Comparison of ENCODE assay signal across 8 cellular contexts in the genomic region with DNA sequence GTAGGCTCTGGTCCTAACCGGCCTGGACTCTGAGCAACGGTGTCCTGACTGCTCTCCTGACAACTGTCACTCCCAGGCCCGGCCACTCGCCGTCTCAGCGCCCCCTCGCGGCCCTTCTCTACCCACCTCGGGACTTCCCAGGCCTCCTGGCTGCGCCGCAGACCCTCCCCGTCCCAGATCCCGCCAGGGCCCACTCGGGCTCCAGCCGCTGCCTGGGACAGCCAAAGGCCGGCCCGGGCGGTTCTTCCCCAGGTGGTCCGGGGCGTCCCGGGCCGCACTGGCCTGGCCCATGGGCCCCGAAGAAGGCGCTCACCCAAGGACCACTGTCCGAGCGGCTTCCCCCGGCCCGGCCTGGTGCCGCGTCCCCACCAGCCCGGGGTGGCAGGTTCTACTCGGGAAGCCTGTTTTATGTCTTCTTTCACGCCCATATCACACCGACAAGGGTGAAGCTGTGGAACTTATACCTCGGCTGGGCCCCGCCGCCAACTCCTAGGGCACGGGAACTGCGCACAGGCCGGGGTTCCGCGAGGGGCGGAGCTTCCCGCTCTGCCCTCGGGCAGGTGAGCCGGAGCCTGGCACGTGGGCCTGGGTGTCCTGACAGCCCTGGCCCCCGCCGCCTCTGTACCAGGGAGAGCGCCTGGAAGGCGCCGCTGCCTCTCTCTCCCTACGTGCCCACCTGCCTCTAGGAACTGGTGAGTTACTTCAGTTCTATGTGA.
A peak's percentile ranks its signal among the peaks of the same experiment; 100 is the strongest.
DNase-seq lines count a peak whose midpoint lies in the region; ATAC-seq, FAIRE-seq and TF ChIP-seq lines count a peak whose summit lies in the region.

No MANE protein-coding gene starts in this region.

- no peak for TF ChIP-seq EP300 in GM12878 (IDR thresholded peaks at IDR 0.05; ENCODE audit: borderline replicate concordance in 1 of 2, control insufficient read depth in 1 of 2, low read depth in 2 of 2, low read length in 2 of 2)

- peak overlapping the region; percentile 88 for H2AFZ ChIP-seq in GM12878 (ENCODE audit: control insufficient read depth, low read depth, low read length)

- H4K20me1 ChIP-seq in GM12878 (ENCODE audit: control insufficient read depth, insufficient read depth), result no peaks in the 10 kb centered on the region

- no TSS peak for BruUV-seq in GM12878 (replicated peaks; lab: Mats Ljungman, UMichigan)

- no peaks in the 10 kb centered on the region for H3K9me3 ChIP-seq in GM12878 (replicated peaks; ENCODE audit: control insufficient read depth, insufficient read depth, low read length)
- H3K9me3 ChIP-seq in skeletal muscle tissue (ENCODE audit: control insufficient read depth in 3 of 3, low read length in 3 of 3), result no peaks in the 10 kb centered on the region

- H3K27ac ChIP-seq in GM12878 (ENCODE audit: control insufficient read depth, insufficient read depth) (no peak overlapping the region), skeletal muscle tissue (ENCODE audit: low read depth, low read length) (no peak overlapping the region)

- no peaks in the 10 kb centered on the region for H3K79me2 ChIP-seq in GM12878 (ENCODE audit: control insufficient read depth, insufficient read depth, low read length)

- peak overlapping the region; percentile 75 to 85 for H3K4me3 Mint-ChIP-seq in CD14-positive monocyte

- TF ChIP-seq RAD21 in GM12878 (IDR thresholded peaks at IDR 0.05; ENCODE audit: insufficient read depth, low read depth, low read length), result peak; percentile 54

- no peak for TF ChIP-seq POLR2A in GM12878 (IDR thresholded peaks at IDR 0.05; ENCODE audit: low read depth, low read length)

- intact Hi-C loops in CD14-positive monocyte (cut with micrococcal nuclease), result no loop called here
- intact Hi-C loops in GM12878 (cut with micrococcal nuclease; ENCODE audit: unreplicated experiment), result no loop called here

- H3K4me1 Mint-ChIP-seq in CD14-positive monocyte, result peaks cover 7% of the 10 kb centered on the region

- POLR2A ChIA-PET in GM12878 (lab: Charles Lee), result no interaction called here

- H3K36me3 ChIP-seq in GM12878 (ENCODE audit: control insufficient read depth in 2 of 2, insufficient read depth in 2 of 2, low read length in 1 of 2) (no peaks in the 10 kb centered on the region), skeletal muscle tissue (ENCODE audit: control insufficient read depth in 3 of 3, insufficient read depth in 3 of 3, low read length in 3 of 3) (no peaks in the 10 kb centered on the region)

- H3K4me2 ChIP-seq in GM12878 (ENCODE audit: control insufficient read depth, insufficient read depth), result peak overlapping the region; percentile 86

- in situ Hi-C loops in GM12878 (cut with MboI), result no loop called here

- ATAC-seq in GM19397 (IDR thresholded peaks at IDR 0.05; ENCODE audit: unreplicated experiment) (peak; percentile 98), HG03571 (IDR thresholded peaks at IDR 0.05; ENCODE audit: unreplicated experiment) (peak; percentile 92), GM12878 (peak; percentile 98), SK-N-SH treated with all-trans-retinoic acid at 6 μM for 48 hours (no peak)

- peak; percentile 62 for DNase-seq in CD14-positive monocyte (ENCODE audit: low spot score)
- DNase-seq in T-helper 22 cell (ENCODE audit: low read depth), result peak; percentile 21
- DNase-seq in GM12878 (ENCODE audit: low read depth, low spot score), result no peak
- DNase-seq in iPS-NIHi7 (ENCODE audit: extremely low spot score), result peak; percentile 85

- H3K9ac ChIP-seq in GM12878 (ENCODE audit: control insufficient read depth, insufficient read depth, low read length) (peak overlapping the region; percentile 60; the same call in 1 of the 2 replicates), skeletal muscle tissue (ENCODE audit: low read depth in 1 of 3, low read length in 3 of 3) (peak overlapping the region in 1 of 3 donors; percentile 66)

- FAIRE-seq in GM12878 (lab: Jason Lieb, UNC), result peak; percentile 38

- H3K4me1 ChIP-seq in GM12878 (ENCODE audit: control insufficient read depth, insufficient read depth, low read length), result no peaks in the 10 kb centered on the region; the same call in 1 of the 2 replicates
- no peaks in the 10 kb centered on the region for H3K4me1 ChIP-seq in skeletal muscle tissue (ENCODE audit: control insufficient read depth in 3 of 3, insufficient read depth in 3 of 3, low read length in 3 of 3)

- H3K4me3 ChIP-seq in GM12878, result peak overlapping the region; percentile 66
- peak overlapping the region; percentile 4 to 45 (median 31) for H3K4me3 ChIP-seq in skeletal muscle tissue (ENCODE audit: low read length in 3 of 3)

- CTCF ChIA-PET in GM12878 (lab: Yijun Ruan, JAX), result no interaction called here

- peaks cover 0 to 7% (median 6%) of the 10 kb centered on the region in 3 donors for H3K27me3 Mint-ChIP-seq in CD14-positive monocyte (ENCODE audit: low read depth in 3 of 3)

- peak; percentile 91 for TF ChIP-seq CTCF in CD14-positive monocyte (IDR thresholded peaks at IDR 0.05)
- peak; percentile 59 to 73 (median 69) for TF ChIP-seq CTCF in GM12878 (IDR thresholded peaks at IDR 0.05 in 2 of 3, conservative IDR thresholded peaks at IDR 0.05 in 1 of 3; ENCODE audit: control insufficient read depth in 2 of 3, extremely low read depth in 1 of 3, insufficient read depth in 1 of 3, low read depth in 3 of 3, low read length in 3 of 3)

- no peaks in the 10 kb centered on the region for H3K9me3 Mint-ChIP-seq in CD14-positive monocyte

- peak overlapping the region in 3 of 7 donors; percentile 13 to 73 (median 26) for H3K27ac Mint-ChIP-seq in CD14-positive monocyte

- RAD21 ChIA-PET in GM12878 (lab: Charles Lee; ENCODE audit: unreplicated experiment), result no interaction called here

- H3K36me3 Mint-ChIP-seq in CD14-positive monocyte, result no peaks in the 10 kb centered on the region

- 30% methylated on average over 52 of the region's 53 CpGs for WGBS in GM12878 (ENCODE audit: insufficient coverage, insufficient replicate concordance, low lambda C conversion rate, missing lambda C conversion rate)

- H3K27me3 ChIP-seq in GM12878 (replicated peaks in 1 of 2; ENCODE audit: control insufficient read depth in 2 of 2, insufficient read depth in 2 of 2, low read length in 1 of 2) (no peaks in the 10 kb centered on the region), skeletal muscle tissue (ENCODE audit: control insufficient read depth in 3 of 3, insufficient read depth in 3 of 3, low read length in 3 of 3) (no peaks in the 10 kb centered on the region)

- SMC1A ChIA-PET in GM12878 (lab: Charles Lee; ENCODE audit: uncharacterized antibody, unreplicated experiment), result interaction anchor here (0.9 to 1.2 kb wide), 2 partner anchors 58 to 100 kb away, joined by 3 read pairs; no protein-coding TSS in a partner anchor

TF ChIP-seq in GM12878, 131 proteins besides CTCF, POLR2A, EP300 and RAD21 (continues in another document):
- TF ChIP-seq SMAD5 (IDR thresholded peaks at IDR 0.05; ENCODE audit: low read depth) (no peak), SMC3 (IDR thresholded peaks at IDR 0.05; ENCODE audit: borderline replicate concordance, low read length) (peak; percentile 37; the same call in 1 of the 2 replicates)

TF ChIP-seq in SK-N-SH treated with all-trans-retinoic acid at 6 μM for 48 hours, 23 proteins besides CTCF, POLR2A, EP300 and RAD21 (continues in another document):
- TF ChIP-seq ZFP3 (CRISPR knock-in tag; IDR thresholded peaks at IDR 0.05), result no peak
- no peak for TF ChIP-seq CSDC2 (CRISPR knock-in tag; IDR thresholded peaks at IDR 0.05)
- TF ChIP-seq ZNF70 (CRISPR knock-in tag; IDR thresholded peaks at IDR 0.05), result no peak
- no peak for TF ChIP-seq TOX (CRISPR knock-in tag; IDR thresholded peaks at IDR 0.05; ENCODE audit: borderline replicate concordance)
- TF ChIP-seq RARB (CRISPR knock-in tag; IDR thresholded peaks at IDR 0.05), result no peak
- no peak for TF ChIP-seq ISL1 (CRISPR knock-in tag; IDR thresholded peaks at IDR 0.05)
- TF ChIP-seq TSHZ2 (CRISPR knock-in tag; IDR thresholded peaks at IDR 0.05), result no peak
- no peak for TF ChIP-seq ZNF8 (CRISPR knock-in tag; IDR thresholded peaks at IDR 0.05)
- TF ChIP-seq TCF4 (CRISPR knock-in tag; IDR thresholded peaks at IDR 0.05; ENCODE audit: borderline replicate concordance), result no peak
- TF ChIP-seq ESRRG (CRISPR knock-in tag; IDR thresholded peaks at IDR 0.05), result no peak
- no peak for TF ChIP-seq OSR1 (CRISPR knock-in tag; IDR thresholded peaks at IDR 0.05)
- TF ChIP-seq, protein P1, sequence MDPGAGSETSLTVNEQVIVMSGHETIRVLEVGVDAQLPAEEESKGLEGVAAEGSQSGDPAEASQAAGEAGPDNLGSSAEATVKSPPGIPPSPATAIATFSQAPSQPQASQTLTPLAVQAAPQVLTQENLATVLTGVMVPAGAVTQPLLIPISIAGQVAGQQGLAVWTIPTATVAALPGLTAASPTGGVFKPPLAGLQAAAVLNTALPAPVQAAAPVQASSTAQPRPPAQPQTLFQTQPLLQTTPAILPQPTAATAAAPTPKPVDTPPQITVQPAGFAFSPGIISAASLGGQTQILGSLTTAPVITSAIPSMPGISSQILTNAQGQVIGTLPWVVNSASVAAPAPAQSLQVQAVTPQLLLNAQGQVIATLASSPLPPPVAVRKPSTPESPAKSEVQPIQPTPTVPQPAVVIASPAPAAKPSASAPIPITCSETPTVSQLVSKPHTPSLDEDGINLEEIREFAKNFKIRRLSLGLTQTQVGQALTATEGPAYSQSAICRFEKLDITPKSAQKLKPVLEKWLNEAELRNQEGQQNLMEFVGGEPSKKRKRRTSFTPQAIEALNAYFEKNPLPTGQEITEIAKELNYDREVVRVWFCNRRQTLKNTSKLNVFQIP (CRISPR knock-in tag; IDR thresholded peaks at IDR 0.05; ENCODE audit: borderline replicate concordance, low read depth), result no peak
